In the genomic region with DNA sequence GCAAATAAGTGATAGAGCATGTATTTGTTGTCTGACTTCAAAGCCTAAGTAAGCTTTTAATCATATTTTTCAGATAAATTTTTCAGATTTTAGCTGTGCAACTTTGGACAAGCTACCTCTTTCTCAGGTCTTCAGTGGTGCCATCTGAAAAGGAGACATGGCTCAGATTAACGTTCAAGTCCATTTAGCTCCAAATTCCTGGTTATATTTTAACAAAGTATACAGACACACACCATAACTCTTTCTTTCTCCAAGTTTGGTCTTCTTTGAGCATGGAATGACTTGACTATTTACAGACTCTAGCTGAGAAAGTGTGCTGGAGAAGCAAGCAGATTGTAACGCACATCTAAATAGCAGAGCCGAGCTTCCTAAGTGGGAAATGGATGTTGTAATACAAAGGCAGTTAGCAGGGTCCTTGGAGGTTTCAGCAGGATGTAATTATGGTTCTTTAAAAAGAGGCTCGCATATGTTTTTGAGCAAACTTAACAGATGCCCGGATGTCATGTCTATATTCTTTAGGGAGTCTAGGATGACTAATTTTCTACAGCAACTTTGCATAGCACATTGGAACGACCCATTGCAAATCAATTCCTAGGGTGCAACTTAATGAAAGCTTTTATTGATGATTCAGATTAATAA, we compare ENCODE assay signal across 18 cellular contexts.
DNase-seq lines count a peak whose midpoint lies in the region; ATAC-seq, FAIRE-seq and TF ChIP-seq lines count a peak whose summit lies in the region.
"Had no signal": no experiment of that assay in that cellular context is flagged by ENCODE, and none has a peak within 500 bp of the region (broad histone marks: within the 10 kb centered on the region; RNA-seq: fewer than 3 reads in every experiment).

No MANE protein-coding gene starts in this region.

- no peaks in the 10 kb centered on the region for H3K9me2 ChIP-seq in Loucy (replicated peaks; ENCODE audit: low read depth, low read length)
- H3K9me2 ChIP-seq in neural cell (ENCODE audit: insufficient read depth, low read length): no peaks in the 10 kb centered on the region

- no peak for FAIRE-seq in kidney (lab: Jason Lieb, UNC)
- FAIRE-seq: urothelium cell line had no signal

- DNase-seq in DMS 273 treated with DMSO at 0.1 percent for 48 hours (lab: John Stamatoyannopoulos, UW) (peak; percentile 36), astrocyte of the spinal cord (ENCODE audit: low read depth, low spot score) (peak; percentile 49), foreskin melanocyte (no peak), NCI-H748 (lab: John Stamatoyannopoulos, UW; ENCODE audit: unreplicated experiment) (no peak), kidney (no peak)
- no peak for DNase-seq in CD8-positive, alpha-beta T cell
- DNase-seq: activated CD4-positive, alpha-beta memory T cell treated with anti-CD3 and anti-CD28 coated beads, Interleukin-2, amount 10 ng/mL, durations not matched to agents 7 days and 5 days; activated naive CD8-positive, alpha-beta T cell treated with anti-CD3 and anti-CD28 coated beads, Interleukin-2, amount 50 U/mL, for 24 hours; activated T-cell treated with anti-CD3 and anti-CD28 coated beads, Interleukin-2, amount 50 U/mL, for 72 hours; cerebellar nuclear complex; left cardiac atrium; OCI-M1; stimulated activated naive CD4-positive, alpha-beta T cell treated with Interleukin-2 at 50 U/mL for 16 hours had no signal

- H4K20me1 ChIP-seq in Loucy (ENCODE audit: insufficient read depth, low read length, poor library complexity, severe bottlenecking): no peaks in the 10 kb centered on the region
- no peaks in the 10 kb centered on the region for H4K20me1 ChIP-seq in neural cell (ENCODE audit: insufficient read depth)

- peaks cover 18% of the 10 kb centered on the region for H3K4me1 ChIP-seq in Loucy (ENCODE audit: insufficient read depth, low read length, poor library complexity, severe bottlenecking)
- H3K4me1 ChIP-seq in kidney (ENCODE audit: control insufficient read depth in 1 of 2, insufficient read depth in 1 of 2, low read depth in 1 of 2, low read length in 2 of 2): no peaks in the 10 kb centered on the region
- H3K4me1 ChIP-seq in CD8-positive, alpha-beta T cell (ENCODE audit: insufficient read depth, low read length): no peaks in the 10 kb centered on the region

- H3F3A ChIP-seq in Loucy (ENCODE audit: low read depth): no peaks in the 10 kb centered on the region
- no peaks in the 10 kb centered on the region for H3F3A ChIP-seq in neural cell (ENCODE audit: insufficient read depth, low read length, poor library complexity, severe bottlenecking)

- H3K4me2 ChIP-seq in Loucy (ENCODE audit: low read depth, low read length, poor library complexity, severe bottlenecking) (peak overlapping the region; percentile 8), neural cell (ENCODE audit: low read length) (no peak overlapping the region)

- no peak for TF ChIP-seq CTCF in Loucy (conservative IDR thresholded peaks at IDR 0.05; ENCODE audit: low read length)
- no peak for TF ChIP-seq CTCF in astrocyte of the spinal cord (IDR thresholded peaks at IDR 0.05; ENCODE audit: low read depth, low read length)
- TF ChIP-seq CTCF in neural cell (IDR thresholded peaks at IDR 0.05; ENCODE audit: poor library complexity, severe bottlenecking): no peak
- no peak for TF ChIP-seq CTCF in kidney (IDR thresholded peaks at IDR 0.05; ENCODE audit: borderline replicate concordance, extremely low read depth, insufficient read depth)
- TF ChIP-seq CTCF in CD8-positive, alpha-beta T cell (IDR thresholded peaks at IDR 0.05): no peak

- H2AFZ ChIP-seq in Loucy (ENCODE audit: low read length): no peak overlapping the region
- H2AFZ ChIP-seq in neural cell (ENCODE audit: low read depth, low read length): no peak overlapping the region

- H3K27ac ChIP-seq in neural cell (ENCODE audit: low read length) (no peak overlapping the region), kidney (ENCODE audit: low read depth in 2 of 2, low read length in 2 of 2) (no peak overlapping the region)
- no peak overlapping the region for H3K27ac ChIP-seq in CD8-positive, alpha-beta T cell (ENCODE audit: low read depth, low read length)
- H3K27ac ChIP-seq: C4-2B had no signal

- H3K9me3 ChIP-seq in Loucy (ENCODE audit: insufficient read depth, low read depth, low read length) (no peaks in the 10 kb centered on the region), neural cell (ENCODE audit: low read length) (no peaks in the 10 kb centered on the region), kidney (ENCODE audit: control insufficient read depth in 1 of 2, low read length in 2 of 2) (no peaks in the 10 kb centered on the region)
- no peaks in the 10 kb centered on the region for H3K9me3 ChIP-seq in CD8-positive, alpha-beta T cell (ENCODE audit: low read length)

- POLR2A ChIA-PET in CD8-positive, alpha-beta T cell (lab: Charles Lee): no interaction called here

- H3K27me3 ChIP-seq in Loucy (ENCODE audit: insufficient read depth, low read length, poor library complexity, severe bottlenecking) (no peaks in the 10 kb centered on the region), neural cell (ENCODE audit: insufficient read depth, low read depth, low read length) (no peaks in the 10 kb centered on the region)
- no peaks in the 10 kb centered on the region for H3K27me3 ChIP-seq in CD8-positive, alpha-beta T cell (ENCODE audit: insufficient read depth, low read length)

- intact Hi-C loops in kidney (cut with DNase I): no loop called here
- intact Hi-C loops in CD8-positive, alpha-beta T cell (cut with DNase I, micrococcal nuclease): no loop called here

- no peak overlapping the region for H3K27ac Mint-ChIP-seq in CD8-positive, alpha-beta T cell
- H3K27ac Mint-ChIP-seq: activated CD4-positive, alpha-beta memory T cell treated with anti-CD3 and anti-CD28 coated beads, Interleukin-2, amount 10 ng/mL, durations not matched to agents 7 days and 5 days; activated naive CD8-positive, alpha-beta T cell treated with anti-CD3 and anti-CD28 coated beads, Interleukin-2, amount 50 U/mL, for 24 hours; activated T-cell treated with anti-CD3 and anti-CD28 coated beads, Interleukin-2, amount 50 U/mL, for 72 hours had no signal

- no peak overlapping the region for H3K4me3 Mint-ChIP-seq in CD8-positive, alpha-beta T cell
- H3K4me3 Mint-ChIP-seq: activated CD4-positive, alpha-beta memory T cell treated with anti-CD3 and anti-CD28 coated beads, Interleukin-2, amount 10 ng/mL, durations not matched to agents 7 days and 5 days; activated naive CD8-positive, alpha-beta T cell treated with anti-CD3 and anti-CD28 coated beads, Interleukin-2, amount 50 U/mL, for 24 hours; activated T-cell treated with anti-CD3 and anti-CD28 coated beads, Interleukin-2, amount 50 U/mL, for 72 hours had no signal

- H3K9ac ChIP-seq in Loucy (ENCODE audit: low read depth, low read length, poor library complexity, severe bottlenecking) (no peak overlapping the region), neural cell (ENCODE audit: low read length) (no peak overlapping the region), kidney (ENCODE audit: low read length in 2 of 2) (no peak overlapping the region)

- ATAC-seq in CD8-positive, alpha-beta T cell: no peak
- ATAC-seq: activated naive CD8-positive, alpha-beta T cell treated with anti-CD3 and anti-CD28 coated beads, Interleukin-2, amount 50 U/mL, for 24 hours; activated T-cell treated with anti-CD3 and anti-CD28 coated beads, Interleukin-2, amount 50 U/mL, for 72 hours; left cardiac atrium; SK-N-SH treated with all-trans-retinoic acid at 6 μM for 48 hours had no signal

- H3K9me3 Mint-ChIP-seq in CD8-positive, alpha-beta T cell: no peaks in the 10 kb centered on the region
- H3K9me3 Mint-ChIP-seq: activated CD4-positive, alpha-beta memory T cell treated with anti-CD3 and anti-CD28 coated beads, Interleukin-2, amount 10 ng/mL, durations not matched to agents 7 days and 5 days; activated naive CD8-positive, alpha-beta T cell treated with anti-CD3 and anti-CD28 coated beads, Interleukin-2, amount 50 U/mL, for 24 hours had no signal

- H3K36me3 Mint-ChIP-seq in CD8-positive, alpha-beta T cell: no peaks in the 10 kb centered on the region

- peaks cover 10% of the 10 kb centered on the region for H3K27me3 Mint-ChIP-seq in CD8-positive, alpha-beta T cell (ENCODE audit: low read depth)

- no peaks in the 10 kb centered on the region for H3K4me1 Mint-ChIP-seq in CD8-positive, alpha-beta T cell (ENCODE audit: low read depth)
- H3K4me1 Mint-ChIP-seq: activated CD4-positive, alpha-beta memory T cell treated with anti-CD3 and anti-CD28 coated beads, Interleukin-2, amount 10 ng/mL, durations not matched to agents 7 days and 5 days; activated naive CD8-positive, alpha-beta T cell treated with anti-CD3 and anti-CD28 coated beads, Interleukin-2, amount 50 U/mL, for 24 hours had no signal

- H3K36me3 ChIP-seq in Loucy (ENCODE audit: insufficient read depth, low read length) (no peaks in the 10 kb centered on the region), neural cell (ENCODE audit: insufficient read depth, low read length) (no peaks in the 10 kb centered on the region), kidney (ENCODE audit: control insufficient read depth in 1 of 2, insufficient read depth in 2 of 2, low read length in 2 of 2) (no peaks in the 10 kb centered on the region)
- no peaks in the 10 kb centered on the region for H3K36me3 ChIP-seq in CD8-positive, alpha-beta T cell (ENCODE audit: insufficient read depth, low read length)

- no peak for TF ChIP-seq RAD21 in neural cell (conservative IDR thresholded peaks at IDR 0.05)

- CTCF ChIA-PET in CD8-positive, alpha-beta T cell (lab: Charles Lee): interaction anchor here (0.7 kb wide), 1 partner anchor 14 kb away, joined by 3 read pairs; no protein-coding TSS in a partner anchor

- H3K79me2 ChIP-seq in Loucy (ENCODE audit: insufficient read depth, low read length): no peaks in the 10 kb centered on the region
- no peaks in the 10 kb centered on the region for H3K79me2 ChIP-seq in neural cell (replicated peaks; ENCODE audit: insufficient read depth, low read length)

- in situ Hi-C loops in astrocyte of the spinal cord (cut with HindIII; ENCODE audit: low sequenced_read_pairs): no loop called here

- H3K4me3 ChIP-seq in Loucy (ENCODE audit: low read length, poor library complexity, severe bottlenecking) (no peak overlapping the region), astrocyte of the spinal cord (ENCODE audit: low read depth, low read length) (no peak overlapping the region), neural cell (ENCODE audit: low read length) (no peak overlapping the region), kidney (ENCODE audit: low read length in 2 of 2) (no peak overlapping the region)
- H3K4me3 ChIP-seq in CD8-positive, alpha-beta T cell (ENCODE audit: low read depth, low read length): no peak overlapping the region

- no peak for TF ChIP-seq EP300 in neural cell (conservative IDR thresholded peaks at IDR 0.05; ENCODE audit: poor library complexity, severe bottlenecking)

TF ChIP-seq in neural cell, 6 proteins besides CTCF, POLR2A, EP300 and RAD21:
- TF ChIP-seq TAF1 (IDR thresholded peaks at IDR 0.05; ENCODE audit: low read depth) (no peak), MXI1 (conservative IDR thresholded peaks at IDR 0.05; ENCODE audit: poor library complexity, severe bottlenecking) (no peak), POLR2AphosphoS5 (IDR thresholded peaks at IDR 0.05) (peak; percentile 43), EZH2 (IDR thresholded peaks at IDR 0.05; ENCODE audit: borderline replicate concordance, insufficient read depth, low read length, poor library complexity, severe bottlenecking) (no peak), SMC3 (conservative IDR thresholded peaks at IDR 0.05; ENCODE audit: poor library complexity) (no peak)
TF ChIP-seq in neural cell: peak in this region for 1.

Comparison
In these comparisons a context has a peak if more than half of its experiments do, and no peak if none do; other contexts are left out.
1. DNase-seq: peak in DMS 273 treated with DMSO at 0.1 percent for 48 hours (single experiment) and astrocyte of the spinal cord (single experiment); none in foreskin melanocyte (single experiment), NCI-H748 (single experiment), kidney (single experiment) and CD8-positive, alpha-beta T cell (0 of 7).